25 cellular contexts compared by ENCODE assay signal in genomic region chr12:117792877-117793424, GRCh38.
"Had no signal": no experiment of that assay in that cellular context is flagged by ENCODE, and none has a peak within 500 bp of the region (broad histone marks: within the 10 kb centered on the region; RNA-seq: fewer than 3 reads in every experiment).

No MANE protein-coding gene starts in this region.

- FAIRE-seq: endothelial cell of umbilical vein, kidney had no signal

- H3K27ac ChIP-seq: colonic mucosa, esophagus muscularis mucosa, foreskin keratinocyte, gastroesophageal sphincter, heart left ventricle, hepatocyte, parathyroid adenoma, stomach, tibial artery, upper lobe of left lung had no signal

- H3K4me3 ChIP-seq: colonic mucosa, esophagus muscularis mucosa, gastroesophageal sphincter, heart left ventricle, hepatocyte, lung, mucosa of descending colon, smooth muscle cell, stomach, tibial artery, upper lobe of left lung had no signal

- H2AFZ ChIP-seq: hepatocyte, parathyroid adenoma had no signal

- ATAC-seq: gastroesophageal sphincter; left lobe of liver; mucosa of descending colon; natural killer cell treated with Interleukin-12 subunit alpha and Interleukin-12 subunit beta and Interleukin-15 and Interleukin-18, amount 100 ng/mL, for 72 hours; sciatic nerve had no signal

- H3K79me2 ChIP-seq: hepatocyte, parathyroid adenoma had no signal

- H3K9ac ChIP-seq: parathyroid adenoma had no signal

- H3K4me1 ChIP-seq: colonic mucosa, esophagus muscularis mucosa, foreskin keratinocyte, gastroesophageal sphincter, heart left ventricle, parathyroid adenoma, stomach, tibial artery, upper lobe of left lung had no signal

- H3K36me3 ChIP-seq: colonic mucosa, esophagus muscularis mucosa, gastroesophageal sphincter, heart left ventricle, stomach, tibial artery, upper lobe of left lung had no signal

- H3K9me3 ChIP-seq: colonic mucosa, esophagus muscularis mucosa, gastroesophageal sphincter, heart left ventricle, mucosa of descending colon, stomach, tibial artery, upper lobe of left lung had no signal

- H3K4me2 ChIP-seq: hepatocyte, smooth muscle cell had no signal

- DNase-seq: colonic mucosa; effector CD8-positive, alpha-beta T cell; kidney; mucosa of descending colon; naive B cell; stimulated activated CD4-positive, alpha-beta T cell treated with anti-CD3 and anti-CD28 coated beads, Interleukin-12 subunit alpha, Interleukin-12 subunit beta, amount 100 ng/mL, for 4 hours; stimulated activated CD4-positive, alpha-beta T cell treated with anti-CD3 and anti-CD28 coated beads, Interleukin-1b, Interleukin-23, amount 100 ng/mL, for 48 hours; stimulated activated CD4-positive, alpha-beta T cell treated with anti-CD3 and anti-CD28 coated beads, Interleukin-4, amount 100 ng/mL, for 1 hour; stimulated activated CD8-positive, alpha-beta memory T cell treated with anti-CD3 and anti-CD28 coated beads, Interleukin-4, amount 100 ng/mL, for 48 hours; stimulated activated naive CD4-positive, alpha-beta T cell; stomach; tibial artery; upper lobe of left lung had no signal

- H3K27me3 ChIP-seq: colonic mucosa, foreskin keratinocyte, hepatocyte, tibial artery, upper lobe of left lung had no signal
